Comparison of ENCODE assay signal across 26 cellular contexts in the genomic region with DNA sequence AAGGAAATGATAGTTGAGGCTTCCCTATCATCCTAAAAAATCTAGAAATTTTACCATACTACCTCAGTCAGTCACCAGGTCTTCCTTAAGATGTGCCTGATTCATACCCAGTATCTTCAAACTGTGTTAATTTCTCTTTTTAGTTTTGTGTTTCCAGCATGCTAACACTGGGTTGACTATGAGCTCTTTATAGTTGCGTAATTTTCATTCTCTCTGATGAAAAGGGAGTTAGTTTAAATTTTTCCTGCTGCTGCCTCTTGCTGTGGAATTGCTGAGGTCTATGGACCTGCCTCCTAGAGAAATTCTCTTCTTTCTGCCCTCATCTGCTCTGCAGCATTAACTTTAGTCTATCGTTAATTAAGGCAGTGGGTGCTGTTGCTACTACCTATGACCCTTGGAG.
DNase-seq lines count a peak whose midpoint lies in the region; ATAC-seq, FAIRE-seq and TF ChIP-seq lines count a peak whose summit lies in the region.
"Had no signal": no experiment of that assay in that cellular context is flagged by ENCODE, and none has a peak within 500 bp of the region (broad histone marks: within the 10 kb centered on the region; RNA-seq: fewer than 3 reads in every experiment).

No MANE protein-coding gene starts in this region.

- POLR2A ChIA-PET in HepG2 (lab: Yijun Ruan, JAX) (no interaction called here), activated B cell treated with CpG ODN at 0.5 μM for 24 hours (lab: Charles Lee) (interaction anchor here (0.5 to 2.3 kb wide), 6 partner anchors 48 to 510 kb away, joined by 3 to 10 read pairs (median 4); partner anchors contain the start of genes BANK1 and PPP3CA)

- H3K27me3 ChIP-seq in HepG2 (ENCODE audit: control insufficient read depth in 1 of 2, insufficient read depth in 2 of 2, low read length in 2 of 2) (no peaks in the 10 kb centered on the region), right lobe of liver (no peaks in the 10 kb centered on the region)
- H3K27me3 ChIP-seq: Peyer's patch had no signal

- TF ChIP-seq EP300 in HepG2 (IDR thresholded peaks at IDR 0.05; ENCODE audit: low read depth in 2 of 2, low read length in 2 of 2) (no peak), HepG2 (CRISPR knock-in tag; IDR thresholded peaks at IDR 0.05; ENCODE audit: borderline replicate concordance) (no peak)

- WGBS in HepG2 (ENCODE audit: low lambda C conversion rate), result 3% methylated on average over 2 of the region's 2 CpGs
- WGBS in right lobe of liver (ENCODE audit: insufficient coverage, low coverage, low lambda C conversion rate, missing lambda C conversion rate), result 56% methylated on average over 2 of the region's 2 CpGs

- no peak overlapping the region for H3K9ac ChIP-seq in HepG2 (ENCODE audit: insufficient read depth, low read depth, low read length)

- H3K36me3 Mint-ChIP-seq in activated B cell treated with CpG ODN at 0.5 μM for 24 hours (ENCODE audit: low read depth) (peaks cover 79% of the 10 kb centered on the region), memory B cell (peaks cover 47% of the 10 kb centered on the region)
- peaks cover 42 to 62% of the 10 kb centered on the region in 2 donors for H3K36me3 Mint-ChIP-seq in stimulated activated naive B cell treated with anti-CD40 and anti-IgM and Interleukin-4, amounts not matched to agents 10 μg/mL and 1 μg/mL and 100 μg/mL, for 72 hours
- H3K36me3 Mint-ChIP-seq: CD4-positive, alpha-beta memory T cell had no signal

- H3K9me3 ChIP-seq in HepG2 (ENCODE audit: low read length) (no peaks in the 10 kb centered on the region), right lobe of liver (no peaks in the 10 kb centered on the region)
- H3K9me3 ChIP-seq: Caco-2, Peyer's patch had no signal

- TF ChIP-seq CTCF in HepG2 (CRISPR knock-in tag; IDR thresholded peaks at IDR 0.05), result no peak
- no peak for TF ChIP-seq CTCF in right lobe of liver (IDR thresholded peaks at IDR 0.05)
- no peak for TF ChIP-seq CTCF in activated B cell treated with CpG ODN at 0.5 μM for 24 hours (IDR thresholded peaks at IDR 0.05)
- no peak for TF ChIP-seq CTCF in coronary artery (IDR thresholded peaks at IDR 0.05)

- H3K4me1 ChIP-seq in HepG2 (ENCODE audit: insufficient read depth, low read length), result no peaks in the 10 kb centered on the region
- H3K4me1 ChIP-seq in right lobe of liver, result no peaks in the 10 kb centered on the region
- H3K4me1 ChIP-seq: Caco-2, Peyer's patch had no signal

- no TSS peak for BruUV-seq in HepG2 (replicated peaks; lab: Mats Ljungman, UMichigan)

- TF ChIP-seq RAD21 in HepG2 (CRISPR knock-in tag; IDR thresholded peaks at IDR 0.05), result no peak

- H3K4me3 Mint-ChIP-seq in activated B cell treated with CpG ODN at 0.5 μM for 24 hours (no peak overlapping the region), memory B cell (peak overlapping the region; percentile 57)
- peak overlapping the region in 1 of 2 donors; percentile 39 for H3K4me3 Mint-ChIP-seq in stimulated activated naive B cell treated with anti-CD40 and anti-IgM and Interleukin-4, amounts not matched to agents 10 μg/mL and 1 μg/mL and 100 μg/mL, for 72 hours
- H3K4me3 Mint-ChIP-seq: CD4-positive, alpha-beta memory T cell; GM23338 had no signal

- H3K27ac ChIP-seq in HepG2 (ENCODE audit: extremely low read length, insufficient read depth, low read length), result no peak overlapping the region
- no peak overlapping the region for H3K27ac ChIP-seq in right lobe of liver
- no peak overlapping the region for H3K27ac ChIP-seq in coronary artery
- H3K27ac ChIP-seq: SK-N-MC had no signal

- no peak for DNase-seq in HepG2 (ENCODE audit: low spot score)
- no peak for DNase-seq in right lobe of liver
- DNase-seq in activated B cell treated with CpG ODN at 0.5 μM for 24 hours, result no peak
- DNase-seq in memory B cell (ENCODE audit: low spot score in 2 of 2), result no peak
- no peak for DNase-seq in stimulated activated naive B cell treated with anti-CD40 and anti-IgM and Interleukin-4, amounts not matched to agents 10 μg/mL and 1 μg/mL and 100 μg/mL, for 72 hours
- DNase-seq in coronary artery (ENCODE audit: low spot score), result no peak
- DNase-seq in NCI-H226, result no peak
- DNase-seq in RKO (ENCODE audit: low spot score), result no peak
- DNase-seq: C1 segment of cervical spinal cord; Caco-2; CD4-positive, alpha-beta memory T cell; HCEC 1CT; Kasumi-1; NCI-H1105 treated with DMSO at 0.1 percent for 48 hours; NCI-H2029; NCI-H2227 treated with DMSO at 0.1 percent for 48 hours; NCI-H510A; NCI-H69; OCI-M1; Peyer's patch; SIG-M5 had no signal

- in situ Hi-C loops in HepG2 (cut with HindIII; ENCODE audit: extremely low pct_ligation_motif_present, low pct_unique_long_range_greater_than_20kb), result no loop called here

- H3K27me3 Mint-ChIP-seq in activated B cell treated with CpG ODN at 0.5 μM for 24 hours (no peaks in the 10 kb centered on the region), memory B cell (no peaks in the 10 kb centered on the region)
- H3K27me3 Mint-ChIP-seq in stimulated activated naive B cell treated with anti-CD40 and anti-IgM and Interleukin-4, amounts not matched to agents 10 μg/mL and 1 μg/mL and 100 μg/mL, for 72 hours, result no peaks in the 10 kb centered on the region

- peaks cover 91% of the 10 kb centered on the region for H3K4me1 Mint-ChIP-seq in activated B cell treated with CpG ODN at 0.5 μM for 24 hours
- H3K4me1 Mint-ChIP-seq in memory B cell, result peaks cover 58% of the 10 kb centered on the region
- H3K4me1 Mint-ChIP-seq in stimulated activated naive B cell treated with anti-CD40 and anti-IgM and Interleukin-4, amounts not matched to agents 10 μg/mL and 1 μg/mL and 100 μg/mL, for 72 hours, result peaks cover 49 to 77% of the 10 kb centered on the region in 2 donors
- H3K4me1 Mint-ChIP-seq: CD4-positive, alpha-beta memory T cell had no signal

- intact Hi-C loops in HepG2 (cut with micrococcal nuclease; ENCODE audit: unreplicated experiment), result no loop called here
- intact Hi-C loops in right lobe of liver (cut with DNase I), result no loop called here
- intact Hi-C loops in activated B cell treated with CpG ODN at 0.5 μM for 24 hours (cut with micrococcal nuclease), result loop anchor here (2.0 kb wide), 1 partner anchor 14 kb away; no protein-coding TSS in a partner anchor

- no peak for ATAC-seq in HepG2
- no peak for ATAC-seq in right lobe of liver
- no peak for ATAC-seq in activated B cell treated with CpG ODN at 0.5 μM for 24 hours (ENCODE audit: low read depth)
- ATAC-seq in memory B cell (ENCODE audit: low read depth), result no peak
- no peak for ATAC-seq in stimulated activated naive B cell treated with anti-CD40 and anti-IgM and Interleukin-4, amounts not matched to agents 10 μg/mL and 1 μg/mL and 100 μg/mL, for 72 hours (replicated peaks)
- ATAC-seq: GM12878, GM23338, K562 had no signal

- H3K27ac Mint-ChIP-seq in activated B cell treated with CpG ODN at 0.5 μM for 24 hours (peak overlapping the region; percentile 85), memory B cell (peak overlapping the region; percentile 74)
- H3K27ac Mint-ChIP-seq in stimulated activated naive B cell treated with anti-CD40 and anti-IgM and Interleukin-4, amounts not matched to agents 10 μg/mL and 1 μg/mL and 100 μg/mL, for 72 hours, result peak overlapping the region; percentile 82
- H3K27ac Mint-ChIP-seq: CD4-positive, alpha-beta memory T cell; GM23338 had no signal

- H3K4me2 ChIP-seq in HepG2 (ENCODE audit: low read depth, low read length), result no peak overlapping the region
- H3K4me2 ChIP-seq: GM23338 had no signal

- H3K4me3 ChIP-seq in HepG2 (replicated peaks in 1 of 3; ENCODE audit: insufficient read depth in 1 of 3, low read depth in 2 of 3, low read length in 3 of 3) (no peak overlapping the region), right lobe of liver (no peak overlapping the region), coronary artery (no peak overlapping the region)
- H3K4me3 ChIP-seq: GM12878, GM23338, K562, Peyer's patch, SK-N-MC had no signal

- no peak for TF ChIP-seq POLR2A in HepG2 (IDR thresholded peaks at IDR 0.05; ENCODE audit: insufficient read depth in 1 of 2, low read depth in 2 of 2, low read length in 2 of 2)
- TF ChIP-seq POLR2A in right lobe of liver (IDR thresholded peaks at IDR 0.05), result no peak

- no peaks in the 10 kb centered on the region for H3K79me2 ChIP-seq in HepG2 (ENCODE audit: insufficient read depth, low read length)

- H3K9me3 Mint-ChIP-seq in activated B cell treated with CpG ODN at 0.5 μM for 24 hours (peaks cover 2% of the 10 kb centered on the region), memory B cell (peaks cover 1% of the 10 kb centered on the region)
- H3K9me3 Mint-ChIP-seq in stimulated activated naive B cell treated with anti-CD40 and anti-IgM and Interleukin-4, amounts not matched to agents 10 μg/mL and 1 μg/mL and 100 μg/mL, for 72 hours, result peaks cover 5 to 15% of the 10 kb centered on the region in 2 donors
- H3K9me3 Mint-ChIP-seq: GM23338 had no signal

- FAIRE-seq in HepG2 (lab: Jason Lieb, UNC), result no peak
- FAIRE-seq: G401.6, GM12878, K562 had no signal

- no peak overlapping the region for H2AFZ ChIP-seq in HepG2 (ENCODE audit: low read length)

- CTCF ChIA-PET in HepG2 (lab: Yijun Ruan, JAX; ENCODE audit: low intra/inter-chr PET ratio, low total read pairs) (no interaction called here), activated B cell treated with CpG ODN at 0.5 μM for 24 hours (lab: Charles Lee) (interaction anchor here (1.2 kb wide), 1 partner anchor 66 kb away, joined by 5 read pairs; the partner anchor contains the start of gene BANK1)

- H4K20me1 ChIP-seq in HepG2 (ENCODE audit: insufficient read depth, low read length), result no peaks in the 10 kb centered on the region

- no peaks in the 10 kb centered on the region for H3K36me3 ChIP-seq in HepG2 (replicated peaks in 1 of 2; ENCODE audit: control insufficient read depth in 1 of 2, insufficient read depth in 2 of 2, low read length in 2 of 2)
- H3K36me3 ChIP-seq in right lobe of liver, result no peaks in the 10 kb centered on the region
- H3K36me3 ChIP-seq: Peyer's patch had no signal

TF ChIP-seq in HepG2, 621 proteins besides CTCF, POLR2A, EP300 and RAD21:
- TF ChIP-seq BRCA1 (CRISPR knock-in tag; IDR thresholded peaks at IDR 0.05) (no peak), CEBPB (IDR thresholded peaks at IDR 0.05; ENCODE audit: borderline replicate concordance, low read depth, low read length) (peak; percentile 45; the same call in 1 of the 2 replicates)
